Comparison of ENCODE assay signal across 10 cellular contexts in the genomic region with DNA sequence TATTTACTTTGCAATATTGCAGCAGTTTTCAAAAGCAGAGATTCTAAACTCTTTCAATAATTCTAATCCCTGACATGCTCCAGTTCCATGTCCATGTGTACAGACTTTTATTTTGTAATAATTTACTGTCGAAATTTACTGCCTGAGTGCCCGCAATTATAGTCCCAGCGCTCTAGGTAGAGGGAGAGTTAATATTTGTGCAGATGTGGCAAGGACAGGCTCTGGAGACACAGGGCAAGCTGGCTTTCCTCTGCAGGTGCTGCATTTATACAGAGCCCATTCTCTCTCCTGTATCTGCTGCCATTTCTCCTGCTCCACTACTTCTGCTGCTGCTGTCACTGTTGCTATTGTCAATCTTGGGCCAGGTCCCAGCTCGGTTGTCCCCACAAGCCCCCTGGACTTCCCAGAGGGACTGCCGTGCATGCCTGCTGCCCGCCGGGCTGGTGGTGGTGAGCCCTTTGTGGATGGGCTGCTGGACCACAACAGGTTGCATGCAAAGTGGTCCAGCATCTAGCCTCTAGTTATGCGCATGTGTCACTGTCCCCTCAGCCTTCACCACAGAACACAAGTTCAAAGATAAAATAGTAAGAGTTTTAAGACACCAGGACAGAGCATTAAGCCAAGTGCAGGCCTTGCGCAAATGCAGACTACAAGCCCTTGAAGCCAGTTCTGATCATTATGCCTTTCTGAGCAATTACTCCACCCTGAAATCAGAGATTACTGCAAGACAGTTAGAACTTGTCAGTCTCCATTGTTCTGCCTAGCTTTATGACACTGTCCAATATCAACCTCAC. TPM values are rescaled to one million over a fixed set of nuclear protein-coding genes. Genes with fewer than 3 reads are reported as not detected.
DNase-seq lines count a peak whose midpoint lies in the region; ATAC-seq and TF ChIP-seq lines count a peak whose summit lies in the region.
"Had no signal": no experiment of that assay in that cellular context is flagged by ENCODE, and none has a peak within 500 bp of the region (broad histone marks: within the 10 kb centered on the region; RNA-seq: fewer than 3 reads in every experiment).

No MANE protein-coding gene starts in this region.

- DNase-seq in NCI-H2227 (lab: John Stamatoyannopoulos, UW; ENCODE audit: unreplicated experiment): peak; percentile 55
- DNase-seq in myocyte (ENCODE audit: low read depth): peak; percentile 95
- DNase-seq in CD14-positive monocyte (ENCODE audit: low spot score): no peak
- DNase-seq in left colon: no peak
- DNase-seq: activated CD4-positive, alpha-beta T cell treated with anti-CD3 and anti-CD28 coated beads, Interleukin-2, amount 10 ng/mL, durations not matched to agents 7 days and 5 days; CD8-positive, alpha-beta memory T cell; SW 1271 had no signal

- intact Hi-C loops in CD14-positive monocyte (cut with micrococcal nuclease): no loop called here
- intact Hi-C loops in left colon (cut with DNase I, micrococcal nuclease): no loop called here

- H3K9me3 Mint-ChIP-seq in CD14-positive monocyte: no peaks in the 10 kb centered on the region
- H3K9me3 Mint-ChIP-seq: activated CD4-positive, alpha-beta T cell treated with anti-CD3 and anti-CD28 coated beads, Interleukin-2, amount 10 ng/mL, durations not matched to agents 7 days and 5 days had no signal

- ATAC-seq in GM19463 (IDR thresholded peaks at IDR 0.05; ENCODE audit: unreplicated experiment): peak; percentile 12
- ATAC-seq in HG02759 (IDR thresholded peaks at IDR 0.05; ENCODE audit: unreplicated experiment): peak; percentile 10
- no peak for ATAC-seq in left colon
- ATAC-seq in HG02938 (IDR thresholded peaks at IDR 0.05; ENCODE audit: unreplicated experiment): no peak

- H3K4me3 Mint-ChIP-seq in CD14-positive monocyte: no peak overlapping the region
- H3K4me3 Mint-ChIP-seq: activated CD4-positive, alpha-beta T cell treated with anti-CD3 and anti-CD28 coated beads, Interleukin-2, amount 10 ng/mL, durations not matched to agents 7 days and 5 days; CD8-positive, alpha-beta memory T cell had no signal

- peaks cover 0 to 3% (median 2%) of the 10 kb centered on the region in 3 donors for H3K27me3 Mint-ChIP-seq in CD14-positive monocyte (ENCODE audit: low read depth in 3 of 3)

- peaks cover 9% of the 10 kb centered on the region for H3K4me1 Mint-ChIP-seq in CD14-positive monocyte

- no peaks in the 10 kb centered on the region for H3K36me3 Mint-ChIP-seq in CD14-positive monocyte
- H3K36me3 Mint-ChIP-seq: CD8-positive, alpha-beta memory T cell had no signal

- no peak for TF ChIP-seq CTCF in CD14-positive monocyte (IDR thresholded peaks at IDR 0.05)

- no peak overlapping the region for H3K27ac Mint-ChIP-seq in CD14-positive monocyte
- H3K27ac Mint-ChIP-seq: activated CD4-positive, alpha-beta T cell treated with anti-CD3 and anti-CD28 coated beads, Interleukin-2, amount 10 ng/mL, durations not matched to agents 7 days and 5 days; CD8-positive, alpha-beta memory T cell had no signal

RNA-seq across cellular contexts. Expression of a gene that starts 40.8 kb away (rescaled TPM):
- 40.2 and 76.0 TPM in 2 replicates for total RNA-seq in myocyte
- polyA plus RNA-seq in myocyte (2012): 161 TPM
- under 1 TPM in 1 of 2 donors, not detected in 1; 0.07 TPM for polyA plus RNA-seq in CD14-positive monocyte
- total RNA-seq in left colon: 1 to 10 TPM; 5.7 to 7.8 TPM

Comparison
In these comparisons a context has a peak if more than half of its experiments do, and no peak if none do; other contexts are left out.
1. ATAC-seq: peak in GM19463 (single experiment) and HG02759 (single experiment); none in left colon (single experiment) and HG02938 (single experiment).
2. DNase-seq: peak in NCI-H2227 (single experiment) and myocyte (single experiment); none in CD14-positive monocyte (single experiment) and left colon (0 of 2).